In genomic region chr5:84018521-84018920, GRCh38 we compare ENCODE assay signal across 6 cellular contexts.
DNase-seq lines count a peak whose midpoint lies in the region; TF ChIP-seq lines count a peak whose summit lies in the region.
"Not testable (repeated sequence)": the region's sequence is repeated elsewhere in the genome, so short reads cannot be mapped to it uniquely, and the experiment has no call there.

No MANE protein-coding gene starts in this region.

- H3K4me3 ChIP-seq in HEK293 (ENCODE audit: low read depth, low read length); fibroblast of villous mesenchyme (ENCODE audit: low read depth, low read length): not testable (repeated sequence)

- POLR2A ChIA-PET in HEK293 (lab: Yijun Ruan, JAX) = not testable (repeated sequence)

- not testable (repeated sequence) for H3K4me3 Mint-ChIP-seq in nephron progenitor cell

- not testable (repeated sequence) for H3K27ac ChIP-seq in HEK293 (ENCODE audit: extremely low read depth, low read depth, low read length)

- H3K27ac Mint-ChIP-seq in nephron progenitor cell = peak overlapping the region; percentile 68

- H3K4me1 Mint-ChIP-seq in nephron progenitor cell = peaks cover 23% of the 10 kb centered on the region

- H3K36me3 ChIP-seq in HEK293 (ENCODE audit: control insufficient read depth in 2 of 2, insufficient read depth in 1 of 2, low read length in 2 of 2) = not testable (repeated sequence)

- H3K9me3 Mint-ChIP-seq in nephron progenitor cell = not testable (repeated sequence)

- not testable (repeated sequence) for H3K27me3 Mint-ChIP-seq in nephron progenitor cell (ENCODE audit: low read depth, poor library complexity)

- not testable (repeated sequence) for H3K36me3 Mint-ChIP-seq in nephron progenitor cell (ENCODE audit: low read depth)

- not testable (repeated sequence) for H3K4me1 ChIP-seq in HEK293 (ENCODE audit: control insufficient read depth, insufficient read depth, low read length)

- CTCF ChIA-PET in HEK293 (lab: Yijun Ruan, JAX) = not testable (repeated sequence)

- not testable (repeated sequence) for H3K9me3 ChIP-seq in HEK293 (ENCODE audit: control insufficient read depth, insufficient read depth, low read depth, low read length)

- DNase-seq in EL (peak; percentile 5), M059J (ENCODE audit: low read depth) (peak; percentile 54), RPMI7951 (ENCODE audit: low read depth) (peak; percentile 47), fibroblast of villous mesenchyme (ENCODE audit: low read depth) (peak; percentile 79)
- not testable (repeated sequence) for DNase-seq in nephron progenitor cell

- TF ChIP-seq CTCF in HEK293 (tag by site-specific recombination; IDR thresholded peaks at IDR 0.05); fibroblast of villous mesenchyme (IDR thresholded peaks at IDR 0.05; ENCODE audit: insufficient read depth, low read depth, low read length); nephron progenitor cell (IDR thresholded peaks at IDR 0.05): not testable (repeated sequence)

TF ChIP-seq in HEK293, 187 proteins besides CTCF, POLR2A, EP300 and RAD21:
- TF ChIP-seq SCRT2 (tag by site-specific recombination; IDR thresholded peaks at IDR 0.05) = peak; percentile 53; the same call in 1 of the 2 replicates
